Comparison of ENCODE assay signal across 18 cellular contexts in the genomic region with DNA sequence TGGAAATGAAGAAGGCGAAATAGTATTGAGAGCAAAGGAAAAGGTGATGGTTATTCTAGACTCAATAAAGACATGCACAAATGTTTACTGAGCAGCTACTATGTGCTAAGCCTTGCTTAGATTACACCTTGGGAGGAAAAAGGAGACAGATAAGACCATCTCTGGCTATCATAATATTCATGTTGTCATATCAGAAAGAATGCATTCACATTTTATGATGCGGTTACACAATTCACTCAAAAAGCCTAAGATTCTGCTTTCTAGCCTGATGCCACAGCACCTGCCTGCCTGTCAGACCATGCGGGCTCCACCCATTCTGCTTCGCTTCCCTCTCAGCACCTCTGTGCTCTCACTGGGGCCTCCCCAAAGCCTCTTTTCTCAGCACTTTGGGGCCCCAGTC.
DNase-seq lines count a peak whose midpoint lies in the region; ATAC-seq and TF ChIP-seq lines count a peak whose summit lies in the region.
"Had no signal": no experiment of that assay in that cellular context is flagged by ENCODE, and none has a peak within 500 bp of the region (broad histone marks: within the 10 kb centered on the region; RNA-seq: fewer than 3 reads in every experiment).

No MANE protein-coding gene starts in this region.

- no peaks in the 10 kb centered on the region for H3K27me3 Mint-ChIP-seq in progenitor cell of endocrine pancreas

- H3K9me3 ChIP-seq in BLaER1 (peaks cover 8% of the 10 kb centered on the region), ascending aorta (no peaks in the 10 kb centered on the region), heart left ventricle (peaks cover 0 to 5% (median 0%) of the 10 kb centered on the region in 12 donors)
- H3K9me3 ChIP-seq: Peyer's patch had no signal

- DNase-seq in ascending aorta (ENCODE audit: low spot score in 2 of 2) (peak in 1 of 2 donors; percentile 22), iris pigment epithelial cell (ENCODE audit: low read depth) (peak; percentile 20), progenitor cell of endocrine pancreas (ENCODE audit: low spot score, unreplicated experiment) (no peak), iPS-NIHi11 (ENCODE audit: low spot score) (no peak), NCI-H1048 (lab: John Stamatoyannopoulos, UW) (no peak), heart left ventricle (no peak), GM10266 (ENCODE audit: extremely low spot score) (no peak)
- DNase-seq: CD8-positive, alpha-beta T cell; DND-41; GDM1; KG1; NCI-H1105; NCI-H187; NCI-H446; NCI-H748 treated with DMSO at 0.1 percent for 48 hours; Peyer's patch; SHP77 treated with DMSO at 0.1 percent for 48 hours had no signal

- H3K27ac ChIP-seq in BLaER1 (no peak overlapping the region), ascending aorta (peak overlapping the region; percentile 60 to 75), heart left ventricle (no peak overlapping the region)
- H3K27ac ChIP-seq: Peyer's patch had no signal

- H3K4me1 Mint-ChIP-seq in progenitor cell of endocrine pancreas (ENCODE audit: low read depth): peaks cover 5% of the 10 kb centered on the region

- H3K4me3 ChIP-seq in BLaER1 (no peak overlapping the region), ascending aorta (no peak overlapping the region), heart left ventricle (no peak overlapping the region)
- H3K4me3 ChIP-seq: Peyer's patch had no signal

- H3K4me1 ChIP-seq in BLaER1 (peaks cover 39% of the 10 kb centered on the region), ascending aorta (peaks cover 3 to 32% of the 10 kb centered on the region in 2 donors), heart left ventricle (peaks cover 0 to 7% (median 3%) of the 10 kb centered on the region in 12 donors)
- H3K4me1 ChIP-seq: Peyer's patch had no signal

- peak overlapping the region; percentile 49 for H3K27ac Mint-ChIP-seq in progenitor cell of endocrine pancreas
- H3K27ac Mint-ChIP-seq: CD8-positive, alpha-beta T cell had no signal

- no peak for TF ChIP-seq CTCF in ascending aorta (IDR thresholded peaks at IDR 0.05)
- TF ChIP-seq CTCF in progenitor cell of endocrine pancreas (IDR thresholded peaks at IDR 0.05; ENCODE audit: unreplicated experiment): no peak
- no peak for TF ChIP-seq CTCF in heart left ventricle (IDR thresholded peaks at IDR 0.05)
- no peak for TF ChIP-seq CTCF in GM10266 (IDR thresholded peaks at IDR 0.05; ENCODE audit: control insufficient read depth, insufficient read depth, low read depth, missing control alignments)

- 96 to 99% (median 96%) methylated on average over 4 of the region's 4 CpGs for WGBS in heart left ventricle, 4 donors

- ATAC-seq in heart left ventricle: no peak
- ATAC-seq: CD8-positive, alpha-beta T cell had no signal

- H3K27me3 ChIP-seq in BLaER1 (no peaks in the 10 kb centered on the region), ascending aorta (no peaks in the 10 kb centered on the region), heart left ventricle (no peaks in the 10 kb centered on the region)
- H3K27me3 ChIP-seq: Peyer's patch had no signal

- H3K4me3 Mint-ChIP-seq in progenitor cell of endocrine pancreas (ENCODE audit: low read depth): no peak overlapping the region
- H3K4me3 Mint-ChIP-seq: CD8-positive, alpha-beta T cell had no signal

- H3K36me3 Mint-ChIP-seq in progenitor cell of endocrine pancreas (ENCODE audit: insufficient read depth): no peaks in the 10 kb centered on the region
- H3K36me3 Mint-ChIP-seq: CD8-positive, alpha-beta T cell had no signal

- peak overlapping the region; percentile 68 for H3K4me2 ChIP-seq in BLaER1

- intact Hi-C loops in ascending aorta (cut with DNase I) (no loop called here), heart left ventricle (cut with DNase I) (no loop called here)

- peaks cover 6% of the 10 kb centered on the region; the same call in 1 of the 2 replicates for H4K20me1 ChIP-seq in BLaER1

- no peaks in the 10 kb centered on the region for H3K9me3 Mint-ChIP-seq in progenitor cell of endocrine pancreas (ENCODE audit: low read depth)
- H3K9me3 Mint-ChIP-seq: CD8-positive, alpha-beta T cell had no signal

- H3K36me3 ChIP-seq in BLaER1 (no peaks in the 10 kb centered on the region), ascending aorta (no peaks in the 10 kb centered on the region), heart left ventricle (no peaks in the 10 kb centered on the region)
- H3K36me3 ChIP-seq: Peyer's patch had no signal

- H3K9ac ChIP-seq in BLaER1: no peak overlapping the region

- TF ChIP-seq POLR2A in heart left ventricle (IDR thresholded peaks at IDR 0.05): no peak

Comparison
In these comparisons a context has a peak if more than half of its experiments do, and no peak if none do; other contexts are left out.
1. H3K27ac ChIP-seq: peak in ascending aorta (2 of 2); none in BLaER1 (single experiment) and heart left ventricle (0 of 12).